15 cellular contexts compared by ENCODE assay signal in the genomic region with DNA sequence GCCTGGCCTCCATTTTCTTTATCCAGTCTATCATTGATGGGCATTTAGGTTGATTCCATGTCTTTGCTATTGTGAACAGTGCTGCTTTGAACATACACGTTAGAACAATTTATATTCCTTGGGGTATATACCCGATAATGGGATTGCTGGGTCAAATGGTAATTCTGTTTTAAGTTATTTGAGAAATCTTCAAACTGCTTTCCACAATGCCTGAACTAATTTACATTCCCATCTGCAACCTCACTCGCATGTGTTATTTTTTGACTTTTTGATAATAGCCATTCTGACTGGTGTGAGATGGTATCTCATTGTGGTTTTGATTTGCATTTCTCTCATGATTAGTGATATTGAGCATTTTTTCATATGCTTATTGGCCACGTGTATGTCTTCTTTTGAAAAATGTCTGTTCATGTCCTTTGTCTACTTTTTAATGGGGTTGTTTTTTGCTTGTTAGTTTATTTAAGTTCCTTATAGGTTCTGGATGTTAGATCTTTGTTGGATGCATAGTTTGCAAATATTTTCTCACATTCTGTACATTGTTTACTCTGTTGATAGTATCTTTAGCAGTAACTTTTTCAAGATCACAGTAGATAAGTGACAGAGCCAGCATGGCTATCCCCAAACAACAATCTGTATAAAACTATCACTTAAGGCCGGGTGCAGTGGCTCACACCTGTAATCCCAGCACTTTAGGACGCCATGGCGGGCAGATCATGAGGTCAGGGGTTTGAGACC. TPM values are rescaled to one million over a fixed set of nuclear protein-coding genes. Genes with fewer than 3 reads are reported as not detected.
"Had no signal": no experiment of that assay in that cellular context is flagged by ENCODE, and none has a peak within 500 bp of the region (broad histone marks: within the 10 kb centered on the region; RNA-seq: fewer than 3 reads in every experiment).

No MANE protein-coding gene starts in this region.

RNA-seq across cellular contexts. Expression of a gene that starts 26.2 kb away (rescaled TPM):
- total RNA-seq: kidney, lower lobe of right lung, mononuclear cell, natural killer cell, pulmonary artery endothelial cell, renal cortical epithelial cell, smooth muscle cell, urinary bladder, vagina had no signal

RNA-seq across cellular contexts. Expression of a gene that starts 37.4 kb away (rescaled TPM):
- total RNA-seq: mononuclear cell, natural killer cell, skeletal muscle tissue, urinary bladder, vagina had no signal

RNA-seq across cellular contexts. Expression of a gene that starts 50.8 kb away (rescaled TPM):
- total RNA-seq: liver, lower lobe of right lung, mononuclear cell, occipital lobe, osteocyte, pulmonary artery endothelial cell, renal cortical epithelial cell, right lobe of liver, skeletal muscle tissue, temporal lobe, urinary bladder had no signal
